23 cellular contexts compared by ENCODE assay signal in the genomic region with DNA sequence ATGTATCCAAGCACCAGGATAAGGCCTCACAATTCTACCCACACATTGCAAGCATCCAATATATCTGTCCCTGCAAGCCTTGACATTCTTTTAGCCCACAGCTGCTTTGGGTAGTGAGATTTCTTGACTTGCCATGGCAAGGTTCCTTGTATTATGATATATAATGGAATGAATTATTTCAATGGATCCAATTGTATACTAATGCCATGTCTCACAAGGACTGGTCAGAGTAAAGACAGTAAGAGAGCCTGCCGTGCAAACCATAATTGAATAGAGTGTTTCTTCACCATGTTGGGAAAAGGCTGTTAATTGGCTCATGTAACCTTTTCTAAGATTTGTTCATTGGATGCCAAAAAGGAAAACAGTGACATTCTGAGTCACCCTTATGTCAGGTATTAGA.
"Had no signal": no experiment of that assay in that cellular context is flagged by ENCODE, and none has a peak within 500 bp of the region (broad histone marks: within the 10 kb centered on the region; RNA-seq: fewer than 3 reads in every experiment).

No MANE protein-coding gene starts in this region.

- H3K36me3 ChIP-seq: left ventricle myocardium inferior, ovary, right atrium auricular region, right lobe of liver, suprapubic skin, thoracic aorta, tibial artery, upper lobe of right lung had no signal

- H3K4me3 ChIP-seq: left ventricle myocardium inferior, lung, mucosa of descending colon, ovary, right atrium auricular region, right lobe of liver, suprapubic skin, thoracic aorta, tibial artery, upper lobe of right lung had no signal

- DNase-seq: hypothalamus; immature natural killer cell; left ventricle myocardium inferior; midbrain; mucosa of descending colon; naive thymus-derived CD4-positive, alpha-beta T cell; ovary; right lobe of liver; stimulated activated CD4-positive, alpha-beta T cell treated with anti-CD3 and anti-CD28 coated beads, Interleukin-12 subunit alpha, Interleukin-12 subunit beta, amount 100 ng/mL, for 4 hours; stimulated activated CD4-positive, alpha-beta T cell treated with anti-CD3 and anti-CD28 coated beads, Interleukin-15, amount 100 ng/mL, for 24 hours; stimulated activated CD4-positive, alpha-beta T cell treated with anti-CD3 and anti-CD28 coated beads, Interleukin-2, amount 100 ng/mL, for 24 hours; stimulated activated CD4-positive, alpha-beta T cell treated with anti-CD3 and anti-CD28 coated beads, Interleukin-4, amount 100 ng/mL, for 1 hour; stimulated activated naive B cell treated with anti-CD40 and anti-IgM and Interleukin-4, amounts not matched to agents 10 μg/mL and 1 μg/mL and 100 μg/mL, for 72 hours; tibial artery; trophoblast cell; upper lobe of right lung had no signal

- FAIRE-seq: islet of Langerhans, urothelium cell line had no signal

- H3K4me1 ChIP-seq: left ventricle myocardium inferior, right atrium auricular region, tibial artery, upper lobe of right lung had no signal

- H3K27ac ChIP-seq: left ventricle myocardium inferior, ovary, right atrium auricular region, right lobe of liver, suprapubic skin, thoracic aorta, tibial artery, upper lobe of right lung had no signal

- ATAC-seq: mucosa of descending colon; naive thymus-derived CD4-positive, alpha-beta T cell; natural killer cell treated with Interleukin-12 subunit alpha and Interleukin-12 subunit beta and Interleukin-15 and Interleukin-18, amount 100 ng/mL, for 72 hours; right lobe of liver; stimulated activated naive B cell treated with anti-CD40 and anti-IgM and Interleukin-4, amounts not matched to agents 10 μg/mL and 1 μg/mL and 100 μg/mL, for 72 hours; upper lobe of right lung had no signal

- H3K27me3 ChIP-seq: ovary, right atrium auricular region, right lobe of liver, suprapubic skin, tibial artery, upper lobe of right lung had no signal

- H3K9me3 ChIP-seq: left ventricle myocardium inferior, mucosa of descending colon, ovary, right atrium auricular region, right lobe of liver, suprapubic skin, thoracic aorta, tibial artery, upper lobe of right lung had no signal
